In the genomic region with DNA sequence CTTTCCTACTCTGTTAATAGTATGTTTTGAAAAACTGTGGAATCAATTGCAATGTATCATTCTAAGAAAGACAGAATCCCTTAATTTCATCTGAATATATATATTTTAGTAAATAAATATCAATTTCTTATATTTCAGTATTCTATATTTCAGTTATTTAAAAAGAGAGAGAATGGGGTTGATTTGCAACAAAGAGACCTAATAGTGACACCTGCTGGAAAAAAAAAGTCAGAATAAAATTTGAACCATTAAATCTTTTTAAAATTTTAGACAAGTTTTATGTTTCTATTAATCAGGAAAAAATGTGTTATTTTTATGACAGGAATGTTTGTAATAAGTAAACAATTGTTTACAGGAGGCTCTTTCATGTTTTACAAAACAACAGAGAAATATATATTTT, we compare ENCODE assay signal across 12 cellular contexts. TPM values are rescaled to one million over a fixed set of nuclear protein-coding genes. Genes with fewer than 3 reads are reported as not detected.
A peak's percentile ranks its signal among the peaks of the same experiment; 100 is the strongest.
DNase-seq lines count a peak whose midpoint lies in the region; ATAC-seq and TF ChIP-seq lines count a peak whose summit lies in the region.
"Had no signal": no experiment of that assay in that cellular context is flagged by ENCODE, and none has a peak within 500 bp of the region (broad histone marks: within the 10 kb centered on the region; RNA-seq: fewer than 3 reads in every experiment).

No MANE protein-coding gene starts in this region.

- ATAC-seq in natural killer cell (no peak), foreskin keratinocyte (no peak), HG03108 (IDR thresholded peaks at IDR 0.05; ENCODE audit: unreplicated experiment) (no peak)
- no peak for ATAC-seq in natural killer cell treated with Interleukin-12 subunit alpha and Interleukin-12 subunit beta and Interleukin-15 and Interleukin-18, amount 100 ng/mL, for 72 hours

- H3K27me3 ChIP-seq in foreskin keratinocyte, result no peaks in the 10 kb centered on the region
- H3K27me3 ChIP-seq in vagina, result no peaks in the 10 kb centered on the region

- CTCF ChIA-PET in OCI-LY7 (lab: Charles Lee; ENCODE audit: unreplicated experiment), result no interaction called here

- H3K27ac Mint-ChIP-seq in natural killer cell, result no peak overlapping the region
- no peak overlapping the region for H3K27ac Mint-ChIP-seq in natural killer cell treated with Interleukin-12 subunit alpha and Interleukin-12 subunit beta and Interleukin-15 and Interleukin-18, amount 100 ng/mL, for 72 hours
- H3K27ac Mint-ChIP-seq: activated CD4-positive, alpha-beta T cell treated with anti-CD3 and anti-CD28 coated beads, Interleukin-2, amount 10 ng/mL, durations not matched to agents 24 days and 14 days had no signal

- no peak overlapping the region for H3K4me2 ChIP-seq in OCI-LY7 (ENCODE audit: low read length)

- H3K27me3 Mint-ChIP-seq in natural killer cell (ENCODE audit: low read depth in 2 of 2), result peaks cover 0 to 2% of the 10 kb centered on the region in 2 donors
- peaks cover 0 to 1% of the 10 kb centered on the region in 2 donors for H3K27me3 Mint-ChIP-seq in natural killer cell treated with Interleukin-12 subunit alpha and Interleukin-12 subunit beta and Interleukin-15 and Interleukin-18, amount 100 ng/mL, for 72 hours

- DNase-seq in natural killer cell (no peak), OCI-LY7 (ENCODE audit: low spot score) (peak; percentile 26), foreskin keratinocyte (no peak), vagina (ENCODE audit: extremely low spot score in 2 of 2) (no peak), GM19238 (ENCODE audit: insufficient read length, low spot score) (no peak), EL (no peak)
- DNase-seq in natural killer cell treated with Interleukin-12 subunit alpha and Interleukin-12 subunit beta and Interleukin-15 and Interleukin-18, amount 100 ng/mL, for 72 hours (ENCODE audit: low spot score), result no peak
- DNase-seq: activated CD4-positive, alpha-beta T cell treated with anti-CD3 and anti-CD28 coated beads, Interleukin-2, amount 10 ng/mL, durations not matched to agents 24 days and 14 days; NCI-H1417 treated with DMSO at 0.1 percent for 48 hours; occipital lobe had no signal

- no peak for TF ChIP-seq POLR2A in vagina (IDR thresholded peaks at IDR 0.05)

- no peaks in the 10 kb centered on the region for H3K79me2 ChIP-seq in OCI-LY7 (ENCODE audit: insufficient read depth, low read depth, low read length)

- no peak overlapping the region for H2AFZ ChIP-seq in OCI-LY7 (ENCODE audit: low read length)

- H3K9me2 ChIP-seq in OCI-LY7 (ENCODE audit: insufficient read depth, low read length), result no peaks in the 10 kb centered on the region

- H4K20me1 ChIP-seq in OCI-LY7 (ENCODE audit: insufficient read depth, low read length), result no peaks in the 10 kb centered on the region

- no peaks in the 10 kb centered on the region for H3K4me1 Mint-ChIP-seq in natural killer cell
- H3K4me1 Mint-ChIP-seq in natural killer cell treated with Interleukin-12 subunit alpha and Interleukin-12 subunit beta and Interleukin-15 and Interleukin-18, amount 100 ng/mL, for 72 hours (ENCODE audit: low read depth in 2 of 2), result no peaks in the 10 kb centered on the region
- H3K4me1 Mint-ChIP-seq: activated CD4-positive, alpha-beta T cell treated with anti-CD3 and anti-CD28 coated beads, Interleukin-2, amount 10 ng/mL, durations not matched to agents 24 days and 14 days had no signal

- H3K36me3 ChIP-seq in OCI-LY7 (ENCODE audit: insufficient read depth, low read length) (no peaks in the 10 kb centered on the region), vagina (no peaks in the 10 kb centered on the region)

- BruUV-seq in OCI-LY7 (replicated peaks; lab: Mats Ljungman, UMichigan), result no TSS peak

- TF ChIP-seq CTCF in natural killer cell (IDR thresholded peaks at IDR 0.05), result peak; percentile 66
- TF ChIP-seq CTCF in OCI-LY7 (conservative IDR thresholded peaks at IDR 0.05; ENCODE audit: low read length), result peak; percentile 80
- TF ChIP-seq CTCF in foreskin keratinocyte (conservative IDR thresholded peaks at IDR 0.05), result peak; percentile 73
- TF ChIP-seq CTCF in vagina (IDR thresholded peaks at IDR 0.05), result no peak

- no peak overlapping the region for H3K4me3 ChIP-seq in OCI-LY7 (ENCODE audit: low read depth, low read length, poor library complexity, severe bottlenecking)
- H3K4me3 ChIP-seq in vagina, result no peak overlapping the region

- H3K4me3 Mint-ChIP-seq in natural killer cell, result no peak overlapping the region
- no peak overlapping the region for H3K4me3 Mint-ChIP-seq in natural killer cell treated with Interleukin-12 subunit alpha and Interleukin-12 subunit beta and Interleukin-15 and Interleukin-18, amount 100 ng/mL, for 72 hours
- H3K4me3 Mint-ChIP-seq: activated CD4-positive, alpha-beta T cell treated with anti-CD3 and anti-CD28 coated beads, Interleukin-2, amount 10 ng/mL, durations not matched to agents 24 days and 14 days had no signal

- H3K27ac ChIP-seq in OCI-LY7 (ENCODE audit: low read depth, low read length, poor library complexity, severe bottlenecking) (no peak overlapping the region), foreskin keratinocyte (no peak overlapping the region), vagina (no peak overlapping the region)

- POLR2A ChIA-PET in OCI-LY7 (lab: Charles Lee), result interaction anchor here (0.7 to 1.4 kb wide), 2 partner anchors 238 to 347 kb away, joined by 3 to 4 read pairs; no protein-coding TSS in a partner anchor

- intact Hi-C loops in natural killer cell (cut with micrococcal nuclease) (loop anchor here (1.0 to 5.0 kb wide), 3 partner anchors 431 to 781 kb away; no protein-coding TSS in a partner anchor), OCI-LY7 (cut with micrococcal nuclease; ENCODE audit: unreplicated experiment) (loop anchor here (1.0 to 10.0 kb wide), 4 partner anchors 116 to 1013 kb away; no protein-coding TSS in a partner anchor), vagina (cut with DNase I) (no loop called here)

- H3K4me1 ChIP-seq in OCI-LY7 (ENCODE audit: insufficient read depth, low read length, poor library complexity, severe bottlenecking), result no peaks in the 10 kb centered on the region
- no peaks in the 10 kb centered on the region for H3K4me1 ChIP-seq in foreskin keratinocyte
- H3K4me1 ChIP-seq in vagina, result no peaks in the 10 kb centered on the region

- H3K9me3 Mint-ChIP-seq in natural killer cell, result no peaks in the 10 kb centered on the region
- no peaks in the 10 kb centered on the region for H3K9me3 Mint-ChIP-seq in natural killer cell treated with Interleukin-12 subunit alpha and Interleukin-12 subunit beta and Interleukin-15 and Interleukin-18, amount 100 ng/mL, for 72 hours
- H3K9me3 Mint-ChIP-seq: activated CD4-positive, alpha-beta T cell treated with anti-CD3 and anti-CD28 coated beads, Interleukin-2, amount 10 ng/mL, durations not matched to agents 24 days and 14 days had no signal

- no peaks in the 10 kb centered on the region for H3K9me3 ChIP-seq in OCI-LY7 (ENCODE audit: low read length)
- H3K9me3 ChIP-seq in vagina, result no peaks in the 10 kb centered on the region

- no peaks in the 10 kb centered on the region for H3K36me3 Mint-ChIP-seq in natural killer cell
- no peaks in the 10 kb centered on the region for H3K36me3 Mint-ChIP-seq in natural killer cell treated with Interleukin-12 subunit alpha and Interleukin-12 subunit beta and Interleukin-15 and Interleukin-18, amount 100 ng/mL, for 72 hours

RNA-seq across cellular contexts. Expression of a gene that starts 20.7 kb away (rescaled TPM):
- total RNA-seq in natural killer cell (10 to 100 TPM; 86.9 to 93.1 (median 87.8) TPM), OCI-LY7 (2022) (43.7 and 45.1 TPM in 2 replicates), foreskin keratinocyte (17.1 and 18.3 TPM in 2 replicates), vagina (34.6 TPM)
- total RNA-seq in natural killer cell treated with Interleukin-12 subunit alpha and Interleukin-12 subunit beta and Interleukin-15 and Interleukin-18, amount 100 ng/mL, for 72 hours, result 10 to 100 TPM; 38.9 to 55.8 TPM
- 17.7 and 32.8 TPM in 2 replicates for total RNA-seq in OCI-LY7 (2014; rRNA removed; shearing (Covaris generic))
- polyA plus RNA-seq in foreskin keratinocyte, result 3.1 and 3.5 TPM in 2 replicates

RNA-seq across cellular contexts. Expression of a gene that starts 59.5 kb away (rescaled TPM):
- total RNA-seq in natural killer cell (not detected), OCI-LY7 (2022) (not detected in 2 replicates), foreskin keratinocyte (not detected in 2 replicates), vagina (not detected)
- total RNA-seq in natural killer cell treated with Interleukin-12 subunit alpha and Interleukin-12 subunit beta and Interleukin-15 and Interleukin-18, amount 100 ng/mL, for 72 hours, result not detected
- total RNA-seq in OCI-LY7 (2014; rRNA removed; shearing (Covaris generic)), result not detected in 2 replicates
- not detected in 2 replicates for polyA plus RNA-seq in foreskin keratinocyte
- total RNA-seq: activated CD4-positive, alpha-beta T cell treated with anti-CD3 and anti-CD28 coated beads, Interleukin-2, amount 10 ng/mL, durations not matched to agents 24 days and 14 days; dermis microvascular lymphatic vessel endothelial cell; occipital lobe had no signal

Comparison
In these comparisons a context has a peak if more than half of its experiments do, and no peak if none do; other contexts are left out.
1. CTCF ChIP-seq: peak in natural killer cell (single experiment), OCI-LY7 (single experiment) and foreskin keratinocyte (single experiment); none in vagina (0 of 3).